8 cellular contexts compared by ENCODE assay signal in genomic region chr5:151214614-151215545, GRCh38. TPM values are rescaled to one million over a fixed set of nuclear protein-coding genes. Genes with fewer than 3 reads are reported as not detected.
A peak's percentile ranks its signal among the peaks of the same experiment; 100 is the strongest.
DNase-seq lines count a peak whose midpoint lies in the region; ATAC-seq, FAIRE-seq and TF ChIP-seq lines count a peak whose summit lies in the region.

No MANE protein-coding gene starts in this region.

- DNase-seq in Caco-2 (peak in 1 of 2 experiments; percentile 31), mesenteric fat pad (ENCODE audit: low spot score) (peak; percentile 78), D721Med (ENCODE audit: insufficient read length, low spot score) (no peak), HCEC 1CT (no peak)
- DNase-seq in activated T-helper 1 cell treated with anti-CD3 and anti-CD28 coated beads, Interleukin-12 subunit alpha, Interleukin-12 subunit beta, Interleukin-2, Interleukin-4 antibody, amounts not matched to agents 30 ng/mL and 10 ng/mL and 1 ng/mL, durations not matched to agents 14 hours and 24 hours and 36 hours (ENCODE audit: low spot score) = peak; percentile 31
- DNase-seq in effector CD4-positive, alpha-beta T cell = no peak

- no peak for TF ChIP-seq CTCF in Caco-2 (IDR thresholded peaks at IDR 0.05; ENCODE audit: insufficient read depth in 1 of 2, low read depth in 1 of 2, low read length in 1 of 2, severe bottlenecking in 1 of 2, unreplicated experiment in 1 of 2)
- no peak for TF ChIP-seq CTCF in D721Med (IDR thresholded peaks at IDR 0.05; ENCODE audit: insufficient read depth, missing control alignments)

- intact Hi-C loops in Caco-2 (cut with micrococcal nuclease; ENCODE audit: unreplicated experiment) = no loop called here
- intact Hi-C loops in activated T-helper 1 cell treated with anti-CD3 and anti-CD28 coated beads, Interleukin-12 subunit alpha, Interleukin-12 subunit beta, Interleukin-2, Interleukin-4 antibody, amounts not matched to agents 30 ng/mL and 10 ng/mL and 1 ng/mL, durations not matched to agents 14 hours and 24 hours and 36 hours (cut with micrococcal nuclease) = loop anchor here (1.0 to 10.0 kb wide), 12 partner anchors 8 to 1660 kb away; partner anchors contain the start of genes ANXA6, ATOX1, CSNK1A1 and G3BP1

- no peaks in the 10 kb centered on the region for H3K9me3 ChIP-seq in Caco-2

- H3K4me1 ChIP-seq in Caco-2 = peaks cover 21% of the 10 kb centered on the region

- no peaks in the 10 kb centered on the region for H3K36me3 ChIP-seq in Caco-2 (ENCODE audit: control insufficient read depth, insufficient read depth, low read length)

- CTCF ChIA-PET in Caco-2 (lab: Charles Lee) = interaction anchor here (1.0 to 1.8 kb wide), 2 partner anchors 9 to 50 kb away, joined by 3 to 7 read pairs; partner anchors contain the start of gene CCDC69

- ATAC-seq in GM19397 (IDR thresholded peaks at IDR 0.05; ENCODE audit: unreplicated experiment) (peak; percentile 62), HG03457 (IDR thresholded peaks at IDR 0.05; ENCODE audit: unreplicated experiment) (peak; percentile 50)

- H3K27ac Mint-ChIP-seq in Caco-2 (ENCODE audit: unreplicated experiment) = peak overlapping the region; percentile 39
- H3K27ac Mint-ChIP-seq in activated T-helper 1 cell treated with anti-CD3 and anti-CD28 coated beads, Interleukin-12 subunit alpha, Interleukin-12 subunit beta, Interleukin-2, Interleukin-4 antibody, amounts not matched to agents 30 ng/mL and 10 ng/mL and 1 ng/mL, durations not matched to agents 14 hours and 24 hours and 36 hours = peak overlapping the region; percentile 93

- H3K27me3 ChIP-seq in Caco-2 (replicated peaks; ENCODE audit: control insufficient read depth, insufficient read depth, low read length) = no peaks in the 10 kb centered on the region

- H3K4me3 ChIP-seq in Caco-2 (ENCODE audit: low read depth, low read length) = no peak overlapping the region

- H3K4me3 Mint-ChIP-seq in Caco-2 (ENCODE audit: unreplicated experiment) = no peak overlapping the region
- peak overlapping the region; percentile 87 for H3K4me3 Mint-ChIP-seq in activated T-helper 1 cell treated with anti-CD3 and anti-CD28 coated beads, Interleukin-12 subunit alpha, Interleukin-12 subunit beta, Interleukin-2, Interleukin-4 antibody, amounts not matched to agents 30 ng/mL and 10 ng/mL and 1 ng/mL, durations not matched to agents 14 hours and 24 hours and 36 hours

- H3K36me3 Mint-ChIP-seq in Caco-2 (ENCODE audit: insufficient read depth, unreplicated experiment) = no peaks in the 10 kb centered on the region
- peaks cover 42% of the 10 kb centered on the region for H3K36me3 Mint-ChIP-seq in activated T-helper 1 cell treated with anti-CD3 and anti-CD28 coated beads, Interleukin-12 subunit alpha, Interleukin-12 subunit beta, Interleukin-2, Interleukin-4 antibody, amounts not matched to agents 30 ng/mL and 10 ng/mL and 1 ng/mL, durations not matched to agents 14 hours and 24 hours and 36 hours (ENCODE audit: low read depth)

- no peaks in the 10 kb centered on the region for H3K9me3 Mint-ChIP-seq in Caco-2 (ENCODE audit: unreplicated experiment)
- no peaks in the 10 kb centered on the region for H3K9me3 Mint-ChIP-seq in activated T-helper 1 cell treated with anti-CD3 and anti-CD28 coated beads, Interleukin-12 subunit alpha, Interleukin-12 subunit beta, Interleukin-2, Interleukin-4 antibody, amounts not matched to agents 30 ng/mL and 10 ng/mL and 1 ng/mL, durations not matched to agents 14 hours and 24 hours and 36 hours

- H3K27me3 Mint-ChIP-seq in Caco-2 (ENCODE audit: insufficient read depth, unreplicated experiment) = no peaks in the 10 kb centered on the region
- H3K27me3 Mint-ChIP-seq in activated T-helper 1 cell treated with anti-CD3 and anti-CD28 coated beads, Interleukin-12 subunit alpha, Interleukin-12 subunit beta, Interleukin-2, Interleukin-4 antibody, amounts not matched to agents 30 ng/mL and 10 ng/mL and 1 ng/mL, durations not matched to agents 14 hours and 24 hours and 36 hours (ENCODE audit: insufficient read depth) = no peaks in the 10 kb centered on the region

- H3K4me1 Mint-ChIP-seq in Caco-2 (ENCODE audit: low read depth, unreplicated experiment) = peaks cover 12% of the 10 kb centered on the region
- H3K4me1 Mint-ChIP-seq in activated T-helper 1 cell treated with anti-CD3 and anti-CD28 coated beads, Interleukin-12 subunit alpha, Interleukin-12 subunit beta, Interleukin-2, Interleukin-4 antibody, amounts not matched to agents 30 ng/mL and 10 ng/mL and 1 ng/mL, durations not matched to agents 14 hours and 24 hours and 36 hours (ENCODE audit: low read depth) = peaks cover 81% of the 10 kb centered on the region

- FAIRE-seq in D721Med (lab: Jason Lieb, UNC) = no peak

- BruUV-seq in Caco-2 (replicated peaks; lab: Mats Ljungman, UMichigan) = no TSS peak

- POLR2A ChIA-PET in Caco-2 (lab: Charles Lee) = interaction anchor here (0.6 to 1.0 kb wide), 3 partner anchors 30 to 735 kb away, joined by 3 to 4 read pairs (median 3); partner anchors contain the start of gene GM2A

RNA-seq across cellular contexts. Expression of gene CCDC69, which starts 9.0 kb away (rescaled TPM):
- total RNA-seq in Caco-2 (2022) = 5.1 TPM in 2 replicates
- total RNA-seq in activated T-helper 1 cell treated with anti-CD3 and anti-CD28 coated beads, Interleukin-12 subunit alpha, Interleukin-12 subunit beta, Interleukin-2, Interleukin-4 antibody, amounts not matched to agents 30 ng/mL and 10 ng/mL and 1 ng/mL, durations not matched to agents 14 hours and 24 hours and 36 hours = 24.3 and 25.4 TPM in 2 replicates
- 184 TPM for total RNA-seq in mesenteric fat pad

RNA-seq across cellular contexts. Expression of gene GM2A, which starts 38.1 kb away (rescaled TPM):
- total RNA-seq in Caco-2 (2022) (27.6 and 28.0 TPM in 2 replicates), mesenteric fat pad (38.7 TPM)
- 16.9 and 21.1 TPM in 2 replicates for total RNA-seq in activated T-helper 1 cell treated with anti-CD3 and anti-CD28 coated beads, Interleukin-12 subunit alpha, Interleukin-12 subunit beta, Interleukin-2, Interleukin-4 antibody, amounts not matched to agents 30 ng/mL and 10 ng/mL and 1 ng/mL, durations not matched to agents 14 hours and 24 hours and 36 hours

RNA-seq across cellular contexts. Expression of gene ANXA6, which starts 57.3 kb away (rescaled TPM):
- 43.0 and 51.9 TPM in 2 replicates for total RNA-seq in Caco-2 (2022)
- 286 and 301 TPM in 2 replicates for total RNA-seq in activated T-helper 1 cell treated with anti-CD3 and anti-CD28 coated beads, Interleukin-12 subunit alpha, Interleukin-12 subunit beta, Interleukin-2, Interleukin-4 antibody, amounts not matched to agents 30 ng/mL and 10 ng/mL and 1 ng/mL, durations not matched to agents 14 hours and 24 hours and 36 hours
- total RNA-seq in mesenteric fat pad = 631 TPM

Comparison
In these comparisons a context has a peak if more than half of its experiments do, and no peak if none do; other contexts are left out.
1. DNase-seq: peak in activated T-helper 1 cell treated with anti-CD3 and anti-CD28 coated beads, Interleukin-12 subunit alpha, Interleukin-12 subunit beta, Interleukin-2, Interleukin-4 antibody, amounts not matched to agents 30 ng/mL and 10 ng/mL and 1 ng/mL, durations not matched to agents 14 hours and 24 hours and 36 hours (single experiment) and mesenteric fat pad (single experiment); none in effector CD4-positive, alpha-beta T cell (single experiment), D721Med (single experiment) and HCEC 1CT (single experiment).